ENCODE assay signal across 8 cellular contexts in genomic region chr11:6251120-6251733, GRCh38. TPM values are rescaled to one million over a fixed set of nuclear protein-coding genes. Genes with fewer than 3 reads are reported as not detected.
DNase-seq lines count a peak whose midpoint lies in the region; ATAC-seq and FAIRE-seq lines count a peak whose summit lies in the region.

No MANE protein-coding gene starts in this region.

- H3K9me3 ChIP-seq in T-helper 17 cell (ENCODE audit: control insufficient read depth, low read length, poor library complexity, severe bottlenecking): no peaks in the 10 kb centered on the region

- no peaks in the 10 kb centered on the region for H3K4me1 Mint-ChIP-seq in T-helper 17 cell

- H3K36me3 Mint-ChIP-seq in T-helper 17 cell (ENCODE audit: low read depth): no peaks in the 10 kb centered on the region

- ATAC-seq in GM21717 (IDR thresholded peaks at IDR 0.05; ENCODE audit: unreplicated experiment): peak; percentile 56
- ATAC-seq in T-helper 17 cell: peak; percentile 84
- no peak for ATAC-seq in HG02571 (IDR thresholded peaks at IDR 0.05; ENCODE audit: unreplicated experiment)

- H3K27me3 Mint-ChIP-seq in T-helper 17 cell: peaks cover 6% of the 10 kb centered on the region

- H3K27ac Mint-ChIP-seq in T-helper 17 cell: no peak overlapping the region

- peak; percentile 51 for FAIRE-seq in G401.6 (lab: Jason Lieb, UNC)

- DNase-seq in LHCN-M2 (ENCODE audit: low read depth) (peak; percentile 60), T-helper 17 cell (peak in 1 of 3 donors; percentile 30), T47D (ENCODE audit: low read depth in 1 of 2, low spot score in 1 of 2) (peak; percentile 21 to 65), islet precursor cell (peak; percentile 92)
- DNase-seq in stimulated activated CD4-positive, alpha-beta T cell treated with anti-CD3 and anti-CD28 coated beads, Interleukin-15, amount 100 ng/mL, for 24 hours: peak; percentile 73

- in situ Hi-C loops in T47D (cut with HindIII; ENCODE audit: low pct_unique_long_range_greater_than_20kb, low sequenced_read_pairs): no loop called here

- H3K4me3 Mint-ChIP-seq in T-helper 17 cell: no peak overlapping the region

RNA-seq across cellular contexts. Expression of gene CCKBR, which starts 8.4 kb away (rescaled TPM):
- total RNA-seq in LHCN-M2 (2014; rRNA removed) (not detected in 2 replicates), T-helper 17 cell (not detected)
- not detected for polyA plus RNA-seq in LHCN-M2 (2012)

RNA-seq across cellular contexts. Expression of gene CNGA4, which starts 12.3 kb away (rescaled TPM):
- not detected in 2 replicates for total RNA-seq in LHCN-M2 (2014; rRNA removed)
- not detected for polyA plus RNA-seq in LHCN-M2 (2012)
- under 1 TPM; 0.15 to 0.23 TPM for total RNA-seq in T-helper 17 cell

RNA-seq across cellular contexts. Expression of gene FHIP1B, which starts 16.8 kb away (rescaled TPM):
- total RNA-seq in LHCN-M2 (2014; rRNA removed) (15.7 and 18.1 TPM in 2 replicates), T-helper 17 cell (10 to 100 TPM; 27.6 to 33.8 TPM)
- polyA plus RNA-seq in LHCN-M2 (2012): 6.7 TPM

RNA-seq across cellular contexts. Expression of gene C11orf42, which starts 45.9 kb away (rescaled TPM):
- not detected in 2 replicates for total RNA-seq in LHCN-M2 (2014; rRNA removed)
- not detected for polyA plus RNA-seq in LHCN-M2 (2012)
- total RNA-seq in T-helper 17 cell: not detected

RNA-seq across cellular contexts. Expression of gene OR52W1, which starts 52.2 kb away (rescaled TPM):
- total RNA-seq in LHCN-M2 (2014; rRNA removed) (not detected in 2 replicates), T-helper 17 cell (not detected)
- not detected for polyA plus RNA-seq in LHCN-M2 (2012)
